In the genomic region with DNA sequence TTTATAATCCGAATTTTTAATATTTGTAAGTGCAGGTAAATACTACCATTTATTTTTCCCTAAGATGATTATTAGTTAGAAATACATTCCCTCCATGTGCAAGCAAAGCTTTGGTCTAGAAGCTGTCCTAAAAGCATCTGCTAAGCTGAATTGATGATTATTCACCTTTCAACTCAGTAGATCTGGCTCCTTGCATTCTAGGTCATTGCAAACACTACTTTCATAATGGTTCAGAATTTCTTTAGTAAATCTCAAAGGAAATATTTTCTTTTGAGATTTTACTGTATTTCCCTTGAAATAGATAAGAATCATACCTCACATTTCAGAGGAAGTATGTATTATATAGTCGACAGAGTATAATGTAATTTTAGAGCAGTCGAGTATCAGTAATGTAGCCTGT, we compare ENCODE assay signal across 9 cellular contexts. TPM values are rescaled to one million over a fixed set of nuclear protein-coding genes. Genes with fewer than 3 reads are reported as not detected.
DNase-seq lines count a peak whose midpoint lies in the region; ATAC-seq and TF ChIP-seq lines count a peak whose summit lies in the region.
"Had no signal": no experiment of that assay in that cellular context is flagged by ENCODE, and none has a peak within 500 bp of the region (broad histone marks: within the 10 kb centered on the region; RNA-seq: fewer than 3 reads in every experiment).

No MANE protein-coding gene starts in this region.

- peaks cover 77% of the 10 kb centered on the region for H3K79me2 ChIP-seq in DND-41 (ENCODE audit: insufficient read depth, low read length)
- peaks cover 54% of the 10 kb centered on the region for H3K79me2 ChIP-seq in OCI-LY1 (ENCODE audit: insufficient read depth, low read length)
- H3K79me2 ChIP-seq in osteoblast (ENCODE audit: insufficient read depth, low read length), result peaks cover 66% of the 10 kb centered on the region

- ATAC-seq in DND-41 (ENCODE audit: insufficient read depth, low read depth) (no peak), GM19397 (IDR thresholded peaks at IDR 0.05; ENCODE audit: unreplicated experiment) (no peak)

- TF ChIP-seq CTCF in DND-41 (IDR thresholded peaks at IDR 0.05; ENCODE audit: borderline replicate concordance, extremely low read depth, low read length, poor library complexity, severe bottlenecking), result no peak
- no peak for TF ChIP-seq CTCF in OCI-LY1 (IDR thresholded peaks at IDR 0.05; ENCODE audit: low read length)
- no peak for TF ChIP-seq CTCF in osteoblast (IDR thresholded peaks at IDR 0.05; ENCODE audit: extremely low read depth, low read depth, low read length)

- peak overlapping the region; percentile 65 to 88; a peak in 3 of 4 replicates for H3K4me3 ChIP-seq in DND-41 (ENCODE audit: low read depth in 1 of 2, low read length in 2 of 2)
- peak overlapping the region; percentile 87 for H3K4me3 ChIP-seq in OCI-LY1 (ENCODE audit: low read depth, low read length, poor library complexity, severe bottlenecking)
- H3K4me3 ChIP-seq in endocrine pancreas (ENCODE audit: control insufficient read depth, insufficient read depth, low read length), result peak overlapping the region; percentile 86
- H3K4me3 ChIP-seq in osteoblast (ENCODE audit: insufficient read depth, low read length), result peak overlapping the region; percentile 96

- H3F3A ChIP-seq in OCI-LY1 (ENCODE audit: insufficient read depth, low read length), result no peaks in the 10 kb centered on the region

- H2AFZ ChIP-seq in DND-41 (ENCODE audit: low read depth, low read length), result no peak overlapping the region
- H2AFZ ChIP-seq in OCI-LY1 (ENCODE audit: low read length), result no peak overlapping the region
- H2AFZ ChIP-seq in osteoblast (ENCODE audit: low read length), result no peak overlapping the region

- H3K9me3 ChIP-seq in DND-41 (ENCODE audit: insufficient read depth, low read length, severe bottlenecking) (no peaks in the 10 kb centered on the region), OCI-LY1 (ENCODE audit: low read length) (no peaks in the 10 kb centered on the region), endocrine pancreas (ENCODE audit: control insufficient read depth, low read length) (no peaks in the 10 kb centered on the region), osteoblast (ENCODE audit: low read depth, low read length) (no peaks in the 10 kb centered on the region)

- H3K9me2 ChIP-seq in OCI-LY1 (ENCODE audit: low read depth, low read length), result no peaks in the 10 kb centered on the region

- peak overlapping the region; percentile 81 for H3K9ac ChIP-seq in DND-41 (ENCODE audit: low read depth, low read length)
- peak overlapping the region; percentile 70 for H3K9ac ChIP-seq in OCI-LY1 (ENCODE audit: low read length)
- peak overlapping the region; percentile 22 for H3K9ac ChIP-seq in endocrine pancreas (ENCODE audit: control insufficient read depth, insufficient read depth, low read length)

- H3K27ac ChIP-seq in DND-41 (ENCODE audit: low read length), result no peak overlapping the region; the same call in 1 of the 2 replicates
- peak overlapping the region; percentile 41 for H3K27ac ChIP-seq in OCI-LY1 (ENCODE audit: low read depth, low read length, poor library complexity, severe bottlenecking)
- H3K27ac ChIP-seq in osteoblast (ENCODE audit: low read depth, low read length), result peak overlapping the region; percentile 86

- H3K27me3 ChIP-seq in DND-41 (ENCODE audit: insufficient read depth, low read length, poor library complexity) (no peaks in the 10 kb centered on the region), OCI-LY1 (ENCODE audit: insufficient read depth, low read length) (no peaks in the 10 kb centered on the region), endocrine pancreas (ENCODE audit: control insufficient read depth, insufficient read depth, low read length) (no peaks in the 10 kb centered on the region), osteoblast (ENCODE audit: insufficient read depth, low read length) (no peaks in the 10 kb centered on the region)

- H3K4me2 ChIP-seq in DND-41 (ENCODE audit: insufficient read depth, low read length) (peak overlapping the region; percentile 93), OCI-LY1 (ENCODE audit: low read length) (peak overlapping the region; percentile 99), osteoblast (ENCODE audit: insufficient read depth, low read length) (peak overlapping the region; percentile 79)

- H3K36me3 ChIP-seq in DND-41 (ENCODE audit: insufficient read depth, low read length) (peaks cover 22% of the 10 kb centered on the region), OCI-LY1 (ENCODE audit: insufficient read depth, low read length) (no peaks in the 10 kb centered on the region), endocrine pancreas (ENCODE audit: control insufficient read depth, insufficient read depth, low read length) (no peaks in the 10 kb centered on the region), osteoblast (ENCODE audit: insufficient read depth, low read length) (no peaks in the 10 kb centered on the region)

- no peak for DNase-seq in DND-41
- DNase-seq in osteoblast (ENCODE audit: insufficient read length, low spot score, missing footprints), result peak; percentile 9
- no peak for DNase-seq in NCI-H526 treated with DMSO at 0.1 percent for 48 hours (lab: John Stamatoyannopoulos, UW)
- no peak for DNase-seq in DMS 273 treated with DMSO at 0.1 percent for 48 hours (lab: John Stamatoyannopoulos, UW)
- no peak for DNase-seq in retina
- DNase-seq: NCI-H2107 had no signal

- H4K20me1 ChIP-seq in DND-41 (ENCODE audit: insufficient read depth, low read length) (peaks cover 25% of the 10 kb centered on the region), OCI-LY1 (ENCODE audit: insufficient read depth, low read length) (no peaks in the 10 kb centered on the region), osteoblast (ENCODE audit: insufficient read depth, low read length) (no peaks in the 10 kb centered on the region)

- H3K4me1 ChIP-seq in DND-41 (ENCODE audit: insufficient read depth, low read length) (peaks cover 44% of the 10 kb centered on the region), OCI-LY1 (ENCODE audit: insufficient read depth, low read length, severe bottlenecking) (peaks cover 51% of the 10 kb centered on the region), endocrine pancreas (ENCODE audit: control insufficient read depth, insufficient read depth, low read length) (peaks cover 30% of the 10 kb centered on the region), osteoblast (ENCODE audit: insufficient read depth, low read length) (peaks cover 33% of the 10 kb centered on the region)

RNA-seq across cellular contexts. Expression of a gene that starts 2.4 kb away (rescaled TPM):
- total RNA-seq in osteoblast, result 42.1 and 43.4 TPM in 2 replicates

Comparison
In these comparisons a context has a peak if more than half of its experiments do, and no peak if none do; other contexts are left out.
1. H3K9ac ChIP-seq: peak in every context shown above with its lines; median percentile 81 in DND-41; 70 in OCI-LY1; 22 in endocrine pancreas.